In genomic region chr1:119631433-119632102, GRCh38 we compare ENCODE assay signal across 1 cellular context.
TF ChIP-seq lines count a peak whose summit lies in the region.

No MANE protein-coding gene starts in this region.

TF ChIP-seq in HepG2, 621 proteins besides CTCF, POLR2A, EP300 and RAD21 (continued from another document and continues in another):
- TF ChIP-seq TIGD3 (CRISPR knock-in tag; IDR thresholded peaks at IDR 0.05; ENCODE audit: borderline replicate concordance) (no peak), NFRKB (IDR thresholded peaks at IDR 0.05) (no peak), ZHX1 (CRISPR knock-in tag; IDR thresholded peaks at IDR 0.05; ENCODE audit: low read depth) (peak; percentile 65; the same call in 1 of the 2 replicates), SNAPC4 (CRISPR knock-in tag; IDR thresholded peaks at IDR 0.05) (no peak), TMF1 (CRISPR knock-in tag; IDR thresholded peaks at IDR 0.05; ENCODE audit: low read depth) (no peak), SNAI1 (CRISPR knock-in tag; IDR thresholded peaks at IDR 0.05; ENCODE audit: borderline replicate concordance) (no peak), ZNF766 (CRISPR knock-in tag; IDR thresholded peaks at IDR 0.05; ENCODE audit: borderline replicate concordance) (peak; percentile 89), FOXP1 (IDR thresholded peaks at IDR 0.05) (no peak), FOXP1 (CRISPR knock-in tag; IDR thresholded peaks at IDR 0.05) (no peak), SRY (CRISPR knock-in tag; IDR thresholded peaks at IDR 0.05) (no peak; the same call in 1 of the 2 replicates), KDM6A (CRISPR knock-in tag; IDR thresholded peaks at IDR 0.05; ENCODE audit: low read depth) (no peak; the same call in 1 of the 2 replicates), ZNF17 (CRISPR knock-in tag; IDR thresholded peaks at IDR 0.05) (no peak), ARNT (IDR thresholded peaks at IDR 0.05) (no peak), SALL1 (CRISPR knock-in tag; IDR thresholded peaks at IDR 0.05) (peak; percentile 81), ZNF660 (CRISPR knock-in tag; IDR thresholded peaks at IDR 0.05; ENCODE audit: borderline replicate concordance, low read depth) (0 out of 2 replicates have a peak, but pooled peaks have one; percentile 42), ZSCAN25 (CRISPR knock-in tag; IDR thresholded peaks at IDR 0.05) (peak; percentile 52; the same call in 1 of the 2 replicates), MAF1 (CRISPR knock-in tag; IDR thresholded peaks at IDR 0.05; ENCODE audit: borderline replicate concordance) (peak; percentile 62; the same call in 1 of the 2 replicates), MXD4 (CRISPR knock-in tag; IDR thresholded peaks at IDR 0.05) (peak; percentile 88), ZNF672 (CRISPR knock-in tag; IDR thresholded peaks at IDR 0.05) (no peak), FOSL2 (CRISPR knock-in tag; IDR thresholded peaks at IDR 0.05) (0 out of 2 replicates have a peak, but pooled peaks have one; percentile 10), KDM3A (CRISPR knock-in tag; IDR thresholded peaks at IDR 0.05; ENCODE audit: low read depth) (peak; percentile 53; the same call in 1 of the 2 replicates), ZFAT (CRISPR knock-in tag; conservative IDR thresholded peaks at IDR 0.05) (0 out of 2 replicates have a peak, but pooled peaks have one; percentile 75), RFX3 (CRISPR knock-in tag; IDR thresholded peaks at IDR 0.05) (no peak), ZNF780A (CRISPR knock-in tag; IDR thresholded peaks at IDR 0.05) (0 out of 2 replicates have a peak, but pooled peaks have one; percentile 68), KIAA2018 (CRISPR knock-in tag; IDR thresholded peaks at IDR 0.05; ENCODE audit: borderline replicate concordance) (0 out of 2 replicates have a peak, but pooled peaks have one; percentile 53), MED13 (CRISPR knock-in tag; IDR thresholded peaks at IDR 0.05) (0 out of 2 replicates have a peak, but pooled peaks have one; percentile 65), ZFP91 (CRISPR knock-in tag; IDR thresholded peaks at IDR 0.05; ENCODE audit: borderline replicate concordance) (peak; percentile 82), ETS1 (CRISPR knock-in tag; IDR thresholded peaks at IDR 0.05) (peak; percentile 87; the same call in 1 of the 2 replicates), SP4 (CRISPR knock-in tag; IDR thresholded peaks at IDR 0.05) (peak; percentile 41; the same call in 1 of the 2 replicates), CAMTA2 (CRISPR knock-in tag; IDR thresholded peaks at IDR 0.05; ENCODE audit: borderline replicate concordance) (0 out of 2 replicates have a peak, but pooled peaks have one; percentile 73), ZNF724P (CRISPR knock-in tag; IDR thresholded peaks at IDR 0.05; ENCODE audit: borderline replicate concordance) (peak; percentile 79), ATF1 (CRISPR knock-in tag; IDR thresholded peaks at IDR 0.05) (no peak), PATZ1 (CRISPR knock-in tag; IDR thresholded peaks at IDR 0.05) (peak; percentile 97), ZMYM2 (CRISPR knock-in tag; IDR thresholded peaks at IDR 0.05) (no peak)
